In genomic region chr18:3581890-3582289, GRCh38 we compare ENCODE assay signal across 17 cellular contexts.
"Had no signal": no experiment of that assay in that cellular context is flagged by ENCODE, and none has a peak within 500 bp of the region (broad histone marks: within the 10 kb centered on the region; RNA-seq: fewer than 3 reads in every experiment).

No MANE protein-coding gene starts in this region.

- FAIRE-seq: keratinocyte had no signal

- H3K4me1 ChIP-seq: lower lobe of right lung, psoas muscle, right lobe of liver had no signal

- H3K36me3 Mint-ChIP-seq: immature natural killer cell; stimulated activated effector memory CD8-positive, alpha-beta T cell treated with anti-CD3 and anti-CD28 coated beads, Interleukin-12 subunit alpha, Interleukin-12 subunit beta, amount 100 ng/mL, for 72 hours had no signal

- H3K4me3 Mint-ChIP-seq: immature natural killer cell; naive thymus-derived CD4-positive, alpha-beta T cell; nephron progenitor cell; stimulated activated effector memory CD8-positive, alpha-beta T cell treated with anti-CD3 and anti-CD28 coated beads, Interleukin-12 subunit alpha, Interleukin-12 subunit beta, amount 100 ng/mL, for 72 hours; stimulated activated naive CD8-positive, alpha-beta T cell treated with anti-CD3 and anti-CD28 coated beads, Interleukin-15, amount 100 ng/mL, for 72 hours had no signal

- DNase-seq: effector memory CD4-positive, alpha-beta T cell; foreskin keratinocyte; immature natural killer cell; left lung; lower lobe of right lung; naive thymus-derived CD4-positive, alpha-beta T cell; nephron progenitor cell; psoas muscle; retina; right lobe of liver; stimulated activated CD4-positive, alpha-beta T cell treated with anti-CD3 and anti-CD28 coated beads, Interleukin-4, amount 100 ng/mL, for 1 hour; stimulated activated CD8-positive, alpha-beta memory T cell treated with anti-CD3 and anti-CD28 coated beads, Interleukin-4, amount 100 ng/mL, for 48 hours; stimulated activated naive CD8-positive, alpha-beta T cell treated with anti-CD3 and anti-CD28 coated beads, Interleukin-15, amount 100 ng/mL, for 72 hours; transverse colon had no signal

- H3K27ac Mint-ChIP-seq: immature natural killer cell; naive thymus-derived CD4-positive, alpha-beta T cell; nephron progenitor cell; stimulated activated effector memory CD8-positive, alpha-beta T cell treated with anti-CD3 and anti-CD28 coated beads, Interleukin-12 subunit alpha, Interleukin-12 subunit beta, amount 100 ng/mL, for 72 hours had no signal

- H3K4me3 ChIP-seq: left lung, lower lobe of right lung, psoas muscle, right lobe of liver, thoracic aorta, transverse colon had no signal

- H3K27ac ChIP-seq: foreskin keratinocyte, left lung, lower lobe of right lung, psoas muscle, right lobe of liver, thoracic aorta, transverse colon had no signal

- H3K9me3 ChIP-seq: left lung, lower lobe of right lung, psoas muscle, right lobe of liver, thoracic aorta, transverse colon had no signal

- H3K27me3 Mint-ChIP-seq: naive thymus-derived CD4-positive, alpha-beta T cell had no signal

- H3K27me3 ChIP-seq: foreskin keratinocyte, left lung, right lobe of liver, transverse colon had no signal

- H3K36me3 ChIP-seq: left lung, lower lobe of right lung, right lobe of liver, thoracic aorta, transverse colon had no signal

- H3K9me3 Mint-ChIP-seq: immature natural killer cell; naive thymus-derived CD4-positive, alpha-beta T cell; nephron progenitor cell; stimulated activated effector memory CD8-positive, alpha-beta T cell treated with anti-CD3 and anti-CD28 coated beads, Interleukin-12 subunit alpha, Interleukin-12 subunit beta, amount 100 ng/mL, for 72 hours; stimulated activated naive CD8-positive, alpha-beta T cell treated with anti-CD3 and anti-CD28 coated beads, Interleukin-15, amount 100 ng/mL, for 72 hours had no signal

- ATAC-seq: foreskin keratinocyte; left lung; lower lobe of right lung; naive thymus-derived CD4-positive, alpha-beta T cell; psoas muscle; right lobe of liver; stimulated activated effector memory CD8-positive, alpha-beta T cell treated with anti-CD3 and anti-CD28 coated beads, Interleukin-12 subunit alpha, Interleukin-12 subunit beta, amount 100 ng/mL, for 72 hours; stimulated activated naive CD8-positive, alpha-beta T cell treated with anti-CD3 and anti-CD28 coated beads, Interleukin-15, amount 100 ng/mL, for 72 hours had no signal
